1 cellular context compared by ENCODE assay signal in the genomic region with DNA sequence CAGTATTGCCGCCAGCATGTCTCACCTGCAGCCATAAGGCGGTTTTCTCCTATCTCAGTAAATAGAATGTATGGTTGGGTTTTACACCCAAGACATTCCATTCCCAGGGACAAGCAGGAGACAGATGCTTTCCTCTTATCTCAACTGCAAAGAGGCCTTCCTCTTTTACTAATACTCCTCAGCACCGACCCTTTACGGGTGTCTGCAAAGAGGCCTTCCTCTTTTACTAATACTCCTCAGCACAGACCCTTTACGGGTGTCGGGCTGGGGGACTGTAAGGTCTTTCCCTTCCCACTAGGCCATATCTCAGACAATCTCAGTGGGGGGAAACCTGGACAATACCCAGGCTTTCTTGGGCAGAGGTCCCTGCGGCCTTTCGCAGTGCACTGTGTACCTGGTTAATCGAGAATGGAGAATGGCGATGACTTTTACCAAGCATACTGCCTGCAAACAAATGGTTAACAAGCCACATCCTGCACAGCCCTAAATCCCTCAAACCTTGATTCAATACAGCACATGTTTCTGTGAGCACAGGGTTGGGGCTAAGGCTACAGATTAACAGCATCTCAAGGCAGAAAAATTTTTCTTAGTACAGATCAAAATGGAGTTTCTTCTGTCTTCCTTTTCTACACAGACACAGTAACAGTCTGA.
A peak's percentile ranks its signal among the peaks of the same experiment; 100 is the strongest.
TF ChIP-seq lines count a peak whose summit lies in the region.

No MANE protein-coding gene starts in this region.

TF ChIP-seq in GM12878, 131 proteins besides CTCF, POLR2A, EP300 and RAD21:
- peak; percentile 62 for TF ChIP-seq SPI1 (IDR thresholded peaks at IDR 0.05; ENCODE audit: borderline replicate concordance, insufficient read depth, low read depth, low read length)
